9 cellular contexts compared by ENCODE assay signal in genomic region chr7:95396136-95397032, GRCh38. TPM values are rescaled to one million over a fixed set of nuclear protein-coding genes. Genes with fewer than 3 reads are reported as not detected.
DNase-seq lines count a peak whose midpoint lies in the region; ATAC-seq and TF ChIP-seq lines count a peak whose summit lies in the region.
"Had no signal": no experiment of that assay in that cellular context is flagged by ENCODE, and none has a peak within 500 bp of the region (broad histone marks: within the 10 kb centered on the region; RNA-seq: fewer than 3 reads in every experiment).

Gene PON3, minus strand, starts transcription at chr7:95396375. Its CDS starts 25 bp downstream, at chr7:95396350.

- peak; percentile 10 for DNase-seq in activated T-cell treated with anti-CD3 and anti-CD28 coated beads for 48 hours (ENCODE audit: low read depth)
- DNase-seq in activated T-cell treated with anti-CD3 and anti-CD28 coated beads for 4 hours, result no peak
- peak; percentile 6 to 14 for DNase-seq in activated CD4-positive, alpha-beta T cell treated with anti-CD3 and anti-CD28 coated beads, Interleukin-2, amount 50 U/mL, for 48 hours
- DNase-seq in fibroblast of villous mesenchyme (ENCODE audit: low read depth), result no peak
- DNase-seq in retinal pigment epithelial cell (ENCODE audit: low read depth), result no peak
- DNase-seq in NCI-H1105 (lab: John Stamatoyannopoulos, UW), result no peak
- DNase-seq in cerebellum (ENCODE audit: low spot score), result no peak

- ATAC-seq in HG03378 (IDR thresholded peaks at IDR 0.05; ENCODE audit: unreplicated experiment), result no peak

- TF ChIP-seq CTCF in fibroblast of villous mesenchyme (IDR thresholded peaks at IDR 0.05; ENCODE audit: insufficient read depth, low read depth, low read length), result no peak
- peak; percentile 36 for TF ChIP-seq CTCF in retinal pigment epithelial cell (conservative IDR thresholded peaks at IDR 0.05; ENCODE audit: low read depth, low read length)

- H3K4me3 ChIP-seq in fibroblast of villous mesenchyme (ENCODE audit: low read depth, low read length) (peak within 1 kb of the TSS; percentile 49), retinal pigment epithelial cell (ENCODE audit: low read length) (peak within 1 kb of the TSS; percentile 36)

RNA-seq across cellular contexts. Expression of gene PON3, which starts in this region (rescaled TPM):
- total RNA-seq in fibroblast of villous mesenchyme (under 0.01 TPM in 1 of 2 replicates, not detected in the other), cerebellum (0.36 TPM)
- total RNA-seq: Daoy had no signal

Comparison
In these comparisons a context has a peak if more than half of its experiments do, and no peak if none do; other contexts are left out.
1. DNase-seq: peak in activated T-cell treated with anti-CD3 and anti-CD28 coated beads for 48 hours (single experiment) and activated CD4-positive, alpha-beta T cell treated with anti-CD3 and anti-CD28 coated beads, Interleukin-2, amount 50 U/mL, for 48 hours (2 of 2); none in activated T-cell treated with anti-CD3 and anti-CD28 coated beads for 4 hours (single experiment), fibroblast of villous mesenchyme (single experiment), retinal pigment epithelial cell (single experiment), NCI-H1105 (single experiment) and cerebellum (single experiment).